Comparison of ENCODE assay signal across 6 cellular contexts in genomic region chr1:155003227-155003765, GRCh38. TPM values are rescaled to one million over a fixed set of nuclear protein-coding genes. Genes with fewer than 3 reads are reported as not detected.
DNase-seq lines count a peak whose midpoint lies in the region; ATAC-seq and TF ChIP-seq lines count a peak whose summit lies in the region.

No MANE protein-coding gene starts in this region.

- H3K4me1 ChIP-seq in skeletal muscle tissue (ENCODE audit: control insufficient read depth in 3 of 3, insufficient read depth in 3 of 3, low read length in 3 of 3), result peaks cover 54 to 57% (median 56%) of the 10 kb centered on the region in 3 donors

- peak overlapping the region; percentile 89 for H3K4me3 ChIP-seq in epithelial cell of esophagus (ENCODE audit: low read length)
- H3K4me3 ChIP-seq in skeletal muscle tissue (ENCODE audit: low read length in 3 of 3), result peak overlapping the region; percentile 95 to 97 (median 96)

- no peaks in the 10 kb centered on the region for H3K9me3 ChIP-seq in skeletal muscle tissue (ENCODE audit: control insufficient read depth in 3 of 3, low read length in 3 of 3)

- no peaks in the 10 kb centered on the region for H3K36me3 ChIP-seq in skeletal muscle tissue (ENCODE audit: control insufficient read depth in 3 of 3, insufficient read depth in 3 of 3, low read length in 3 of 3)

- ATAC-seq in HG03108 (IDR thresholded peaks at IDR 0.05; ENCODE audit: unreplicated experiment), result no peak

- peak; percentile 34 for DNase-seq in COR-L47 (lab: John Stamatoyannopoulos, UW)
- peak; percentile 55 for DNase-seq in NCI-H748 (lab: John Stamatoyannopoulos, UW; ENCODE audit: unreplicated experiment)
- DNase-seq in epithelial cell of esophagus (ENCODE audit: low read depth), result peak; percentile 48
- no peak for DNase-seq in stimulated activated CD4-positive, alpha-beta T cell treated with anti-CD3 and anti-CD28 coated beads, Interleukin-4, amount 100 ng/mL, for 4 hours

- H3K27me3 ChIP-seq in skeletal muscle tissue (ENCODE audit: control insufficient read depth in 3 of 3, insufficient read depth in 3 of 3, low read length in 3 of 3), result no peaks in the 10 kb centered on the region

- no peak for TF ChIP-seq CTCF in epithelial cell of esophagus (IDR thresholded peaks at IDR 0.05; ENCODE audit: insufficient read depth, low read depth, low read length, missing control alignments)

- peak overlapping the region; percentile 92 to 97 (median 96) for H3K9ac ChIP-seq in skeletal muscle tissue (ENCODE audit: low read depth in 1 of 3, low read length in 3 of 3)

- H3K27ac ChIP-seq in skeletal muscle tissue (ENCODE audit: low read depth, low read length), result peak overlapping the region; percentile 97

RNA-seq across cellular contexts. Expression of gene ZBTB7B, which starts 0.7 kb away (rescaled TPM):
- total RNA-seq in skeletal muscle tissue, result 7.8 TPM

RNA-seq across cellular contexts. Expression of gene LENEP, which starts 9.9 kb away (rescaled TPM):
- total RNA-seq in skeletal muscle tissue, result not detected

RNA-seq across cellular contexts. Expression of gene FLAD1, which starts 20.2 kb away (rescaled TPM):
- 16.2 TPM for total RNA-seq in skeletal muscle tissue

RNA-seq across cellular contexts. Expression of gene CKS1B, which starts 28.8 kb away (rescaled TPM):
- total RNA-seq in skeletal muscle tissue, result 31.8 TPM

RNA-seq across cellular contexts. Expression of gene DCST2, which starts 30.3 kb away (rescaled TPM):
- total RNA-seq in skeletal muscle tissue, result not detected

Comparison
In these comparisons a context has a peak if more than half of its experiments do, and no peak if none do; other contexts are left out.
1. DNase-seq: peak in COR-L47 (single experiment), NCI-H748 (single experiment) and epithelial cell of esophagus (single experiment); none in stimulated activated CD4-positive, alpha-beta T cell treated with anti-CD3 and anti-CD28 coated beads, Interleukin-4, amount 100 ng/mL, for 4 hours (0 of 2).